16 cellular contexts compared by ENCODE assay signal in genomic region chr6:52590634-52590985, GRCh38. TPM values are rescaled to one million over a fixed set of nuclear protein-coding genes. Genes with fewer than 3 reads are reported as not detected.
DNase-seq lines count a peak whose midpoint lies in the region; FAIRE-seq and TF ChIP-seq lines count a peak whose summit lies in the region.
"Had no signal": no experiment of that assay in that cellular context is flagged by ENCODE, and none has a peak within 500 bp of the region (broad histone marks: within the 10 kb centered on the region; RNA-seq: fewer than 3 reads in every experiment).

No MANE protein-coding gene starts in this region.

- TF ChIP-seq POLR2A in spleen (IDR thresholded peaks at IDR 0.05): no peak

- H3K4me1 ChIP-seq in mesenchymal stem cell (ENCODE audit: control insufficient read depth, insufficient read depth, low read depth, low read length) (peaks cover 27% of the 10 kb centered on the region), small intestine (ENCODE audit: control insufficient read depth in 2 of 2, insufficient read depth in 1 of 2, low read depth in 1 of 2, low read length in 1 of 2) (peaks cover 0 to 6% of the 10 kb centered on the region in 2 donors), spleen (peaks cover 0 to 22% (median 13%) of the 10 kb centered on the region in 6 donors)

- DNase-seq in AG08395 (ENCODE audit: low spot score) (peak; percentile 60), M059J (ENCODE audit: low read depth) (peak; percentile 84), epithelial cell of esophagus (ENCODE audit: low read depth) (peak; percentile 30), mesenchymal stem cell (peak; percentile 69), NCI-H82 (lab: John Stamatoyannopoulos, UW) (no peak), small intestine (no peak), spleen (no peak), KG1 (lab: John Stamatoyannopoulos, UW) (no peak)
- DNase-seq: activated CD4-positive, alpha-beta T cell treated with anti-CD3 and anti-CD28 coated beads, Interleukin-2, amount 10 ng/mL, durations not matched to agents 7 days and 5 days; activated naive CD8-positive, alpha-beta T cell treated with anti-CD3 and anti-CD28 coated beads, Interleukin-2, amount 50 U/mL, for 24 hours; activated T-cell treated with anti-CD3 and anti-CD28 coated beads, Interleukin-2, amount 50 U/mL, for 48 hours; natural killer cell; NCI-H1048; stimulated activated CD4-positive, alpha-beta T cell treated with anti-CD3 and anti-CD28 coated beads, Interleukin-4, amount 100 ng/mL, for 1 hour had no signal

- peak overlapping the region; percentile 91 for H2AK5ac ChIP-seq in mesenchymal stem cell (ENCODE audit: low read length, severe bottlenecking)

- H3K79me1 ChIP-seq in mesenchymal stem cell (replicated peaks; ENCODE audit: low read length, poor library complexity, severe bottlenecking): no peaks in the 10 kb centered on the region

- H3K27ac ChIP-seq in mesenchymal stem cell (ENCODE audit: low read length, poor library complexity, severe bottlenecking): no peak overlapping the region
- no peak overlapping the region for H3K27ac ChIP-seq in small intestine (ENCODE audit: low read depth in 1 of 2, low read length in 1 of 2)
- H3K27ac ChIP-seq in spleen: no peak overlapping the region

- no peak overlapping the region for H3K4ac ChIP-seq in mesenchymal stem cell (ENCODE audit: low read depth in 1 of 2, low read length in 2 of 2)

- no peak overlapping the region for H2BK5ac ChIP-seq in mesenchymal stem cell (ENCODE audit: low read depth, low read length, poor library complexity, severe bottlenecking)

- H2BK15ac ChIP-seq in mesenchymal stem cell (ENCODE audit: low read depth, poor library complexity, severe bottlenecking): no peak overlapping the region

- H3K4me3 ChIP-seq in epithelial cell of esophagus (ENCODE audit: low read length): no peak overlapping the region
- H3K4me3 ChIP-seq in mesenchymal stem cell (ENCODE audit: insufficient read depth in 1 of 2, low read depth in 1 of 2, low read length in 2 of 2): no peak overlapping the region
- no peak overlapping the region for H3K4me3 ChIP-seq in small intestine (ENCODE audit: low read depth in 1 of 2, low read length in 2 of 2)
- no peak overlapping the region for H3K4me3 ChIP-seq in spleen
- H3K4me3 ChIP-seq: thyroid gland had no signal

- intact Hi-C loops in spleen (cut with DNase I; ENCODE audit: low total_unique reads): loop anchor here (10.0 kb wide), 1 partner anchor 64 kb away; no protein-coding TSS in a partner anchor

- 78% methylated on average over 3 of the region's 3 CpGs for WGBS in mesenchymal stem cell
- WGBS in small intestine, 3 donors: 86 to 95% (median 93%) methylated on average over 3 of the region's 3 CpGs
- WGBS in spleen, 5 donors: 91 to 97% (median 93%) methylated on average over 3 of the region's 3 CpGs

- no peaks in the 10 kb centered on the region for H3K9me3 ChIP-seq in mesenchymal stem cell (ENCODE audit: control insufficient read depth, low read length)
- H3K9me3 ChIP-seq in small intestine (ENCODE audit: control insufficient read depth, low read depth): no peaks in the 10 kb centered on the region
- no peaks in the 10 kb centered on the region for H3K9me3 ChIP-seq in spleen
- H3K9me3 ChIP-seq: thyroid gland had no signal

- H2AFZ ChIP-seq in mesenchymal stem cell (ENCODE audit: low read depth, low read length): no peak overlapping the region

- H3K18ac ChIP-seq in mesenchymal stem cell (ENCODE audit: low read depth in 1 of 2, low read length in 2 of 2): peak overlapping the region; percentile 23 to 42

- no peak overlapping the region for H3K23ac ChIP-seq in mesenchymal stem cell (ENCODE audit: low read length in 2 of 2)

- H2BK12ac ChIP-seq in mesenchymal stem cell (ENCODE audit: low read length in 2 of 2): peak overlapping the region; percentile 4 to 81

- H2BK120ac ChIP-seq in mesenchymal stem cell (ENCODE audit: low read depth, low read length): no peak overlapping the region

- no peak overlapping the region for H3K14ac ChIP-seq in mesenchymal stem cell (ENCODE audit: low read length in 2 of 2)

- no peak overlapping the region for H3K4me2 ChIP-seq in mesenchymal stem cell (ENCODE audit: low read length, poor library complexity, severe bottlenecking)

- peak overlapping the region; percentile 65 for H3K9ac ChIP-seq in mesenchymal stem cell (ENCODE audit: low read length)

- no peak for TF ChIP-seq CTCF in epithelial cell of esophagus (IDR thresholded peaks at IDR 0.05; ENCODE audit: insufficient read depth, low read depth, low read length, missing control alignments)
- TF ChIP-seq CTCF in spleen (IDR thresholded peaks at IDR 0.05 in 8 of 11, conservative IDR thresholded peaks at IDR 0.05 in 3 of 11): no peak

- H4K91ac ChIP-seq in mesenchymal stem cell (ENCODE audit: low read length): peak overlapping the region; percentile 6

- H3K27me3 ChIP-seq in mesenchymal stem cell (ENCODE audit: control insufficient read depth in 1 of 2, insufficient read depth in 1 of 2, low read length in 2 of 2) (no peaks in the 10 kb centered on the region), small intestine (ENCODE audit: control insufficient read depth in 2 of 2, insufficient read depth in 2 of 2, low read length in 2 of 2) (no peaks in the 10 kb centered on the region), spleen (replicated peaks in 1 of 7) (no peaks in the 10 kb centered on the region)
- H3K27me3 ChIP-seq: thyroid gland had no signal

- H4K8ac ChIP-seq in mesenchymal stem cell (ENCODE audit: low read length): no peak overlapping the region

- H3K36me3 ChIP-seq in mesenchymal stem cell (ENCODE audit: control insufficient read depth in 1 of 2, insufficient read depth in 2 of 2, low read depth in 1 of 2, low read length in 2 of 2) (no peaks in the 10 kb centered on the region), small intestine (ENCODE audit: control insufficient read depth in 2 of 2, insufficient read depth in 2 of 2, low read length in 2 of 2) (no peaks in the 10 kb centered on the region), spleen (no peaks in the 10 kb centered on the region)
- H3K36me3 ChIP-seq: thyroid gland had no signal

- no peak for FAIRE-seq in small intestine (lab: Jason Lieb, UNC)
- FAIRE-seq: colon had no signal

RNA-seq across cellular contexts. Expression of gene TRAM2, which starts 13.8 kb away (rescaled TPM):
- 116 and 176 TPM in 2 replicates for total RNA-seq in M059J (2014; rRNA removed; shearing (Covaris generic))
- 133 TPM for polyA plus RNA-seq in mesenchymal stem cell (2013, experiment 1 of 2)
- 130 TPM for polyA plus RNA-seq in mesenchymal stem cell (2013, experiment 2 of 2)
- polyA plus RNA-seq in small intestine (10 to 100 TPM in 1 of 3 donors, 1 to 10 TPM in 2; 2.7 to 13.8 (median 3.2) TPM), spleen (1 to 10 TPM; 1.8 to 4.8 (median 2.2) TPM)
- 10 to 100 TPM; 26.7 to 47.7 (median 40.1) TPM for total RNA-seq in spleen

Comparison
In these comparisons a context has a peak if more than half of its experiments do, and no peak if none do; other contexts are left out.
1. DNase-seq: peak in AG08395 (single experiment), M059J (single experiment), epithelial cell of esophagus (single experiment) and mesenchymal stem cell (single experiment); none in NCI-H82 (single experiment), small intestine (single experiment), spleen (single experiment) and KG1 (single experiment).